15 cellular contexts compared by ENCODE assay signal in genomic region chr12:47769234-47770085, GRCh38. TPM values are rescaled to one million over a fixed set of nuclear protein-coding genes. Genes with fewer than 3 reads are reported as not detected.
DNase-seq lines count a peak whose midpoint lies in the region; ATAC-seq and TF ChIP-seq lines count a peak whose summit lies in the region.
"Had no signal": no experiment of that assay in that cellular context is flagged by ENCODE, and none has a peak within 500 bp of the region (broad histone marks: within the 10 kb centered on the region; RNA-seq: fewer than 3 reads in every experiment).

No MANE protein-coding gene starts in this region.

- H3K9me3 ChIP-seq in upper lobe of right lung, result no peaks in the 10 kb centered on the region
- H3K9me3 ChIP-seq: BLaER1 had no signal

- peak; percentile 34 for ATAC-seq in left colon
- ATAC-seq in upper lobe of right lung, result no peak
- ATAC-seq in HG02885 (IDR thresholded peaks at IDR 0.05; ENCODE audit: poor library complexity, unreplicated experiment), result no peak
- ATAC-seq: GM23338 had no signal

- no peak for TF ChIP-seq EP300 in Ishikawa (IDR thresholded peaks at IDR 0.05; ENCODE audit: borderline replicate concordance)

- intact Hi-C loops in left colon (cut with DNase I, micrococcal nuclease) (loop anchor here (5.0 to 10.0 kb wide), 2 partner anchors 45 to 52 kb away; partner anchors contain the start of gene ENDOU (in 1 of the 2)), upper lobe of right lung (cut with DNase I) (no loop called here)

- no peaks in the 10 kb centered on the region for H3K36me3 ChIP-seq in upper lobe of right lung
- H3K36me3 ChIP-seq: BLaER1 had no signal

- no peak overlapping the region for H3K4me3 ChIP-seq in upper lobe of right lung
- H3K4me3 ChIP-seq: BLaER1, GM23338 had no signal

- TF ChIP-seq CTCF in upper lobe of right lung (IDR thresholded peaks at IDR 0.05), result no peak

- H3K27me3 ChIP-seq in upper lobe of right lung, result no peaks in the 10 kb centered on the region
- H3K27me3 ChIP-seq: BLaER1 had no signal

- peaks cover 19% of the 10 kb centered on the region for H3K4me1 ChIP-seq in upper lobe of right lung

- no peak for TF ChIP-seq RAD21 in Ishikawa (IDR thresholded peaks at IDR 0.05; ENCODE audit: low read depth)

- H3K27ac ChIP-seq in upper lobe of right lung, result peak overlapping the region; percentile 70
- H3K27ac ChIP-seq: BLaER1 had no signal

- DNase-seq in SW480 (ENCODE audit: low spot score) (peak; percentile 69), left colon (no peak), upper lobe of right lung (no peak), cortex of kidney (lab: John Stamatoyannopoulos, UW) (no peak), NCI-H187 treated with DMSO at 0.1 percent for 48 hours (lab: John Stamatoyannopoulos, UW) (no peak)
- DNase-seq: CD8-positive, alpha-beta memory T cell; NCI-H1417 treated with DMSO at 0.1 percent for 48 hours; NCI-H2081; NCI-H526; NK-92 treated with Interleukin-12 subunit alpha and Interleukin-12 subunit beta, amount 100 ng/mL, for 24 hours; SHP77 had no signal

TF ChIP-seq in Ishikawa, 13 proteins besides CTCF, POLR2A, EP300 and RAD21:
- TF ChIP-seq MAX (IDR thresholded peaks at IDR 0.05), result peak; percentile 24; the same call in 1 of the 2 replicates
- TF ChIP-seq USF1 (IDR thresholded peaks at IDR 0.05), result no peak

RNA-seq across cellular contexts. Expression of gene SLC48A1, which starts 3.6 kb away (rescaled TPM):
- total RNA-seq in left colon (10 to 100 TPM; 18.1 to 18.9 TPM), upper lobe of right lung (40.9 TPM)

RNA-seq across cellular contexts. Expression of gene RAPGEF3, which starts 10.8 kb away (rescaled TPM):
- 1 to 10 TPM; 8.5 to 9.7 TPM for total RNA-seq in left colon
- 69.6 TPM for total RNA-seq in upper lobe of right lung

RNA-seq across cellular contexts. Expression of gene ENDOU, which starts 44.2 kb away (rescaled TPM):
- total RNA-seq in left colon (not detected), upper lobe of right lung (0.32 TPM)
- total RNA-seq: CD8-positive, alpha-beta memory T cell; GM23338 had no signal

RNA-seq across cellular contexts. Expression of gene HDAC7, which starts 50.2 kb away (rescaled TPM):
- total RNA-seq in left colon (10 to 100 TPM; 21.6 to 25.6 TPM), upper lobe of right lung (135 TPM)
